ENCODE assay signal across 9 cellular contexts in the genomic region with DNA sequence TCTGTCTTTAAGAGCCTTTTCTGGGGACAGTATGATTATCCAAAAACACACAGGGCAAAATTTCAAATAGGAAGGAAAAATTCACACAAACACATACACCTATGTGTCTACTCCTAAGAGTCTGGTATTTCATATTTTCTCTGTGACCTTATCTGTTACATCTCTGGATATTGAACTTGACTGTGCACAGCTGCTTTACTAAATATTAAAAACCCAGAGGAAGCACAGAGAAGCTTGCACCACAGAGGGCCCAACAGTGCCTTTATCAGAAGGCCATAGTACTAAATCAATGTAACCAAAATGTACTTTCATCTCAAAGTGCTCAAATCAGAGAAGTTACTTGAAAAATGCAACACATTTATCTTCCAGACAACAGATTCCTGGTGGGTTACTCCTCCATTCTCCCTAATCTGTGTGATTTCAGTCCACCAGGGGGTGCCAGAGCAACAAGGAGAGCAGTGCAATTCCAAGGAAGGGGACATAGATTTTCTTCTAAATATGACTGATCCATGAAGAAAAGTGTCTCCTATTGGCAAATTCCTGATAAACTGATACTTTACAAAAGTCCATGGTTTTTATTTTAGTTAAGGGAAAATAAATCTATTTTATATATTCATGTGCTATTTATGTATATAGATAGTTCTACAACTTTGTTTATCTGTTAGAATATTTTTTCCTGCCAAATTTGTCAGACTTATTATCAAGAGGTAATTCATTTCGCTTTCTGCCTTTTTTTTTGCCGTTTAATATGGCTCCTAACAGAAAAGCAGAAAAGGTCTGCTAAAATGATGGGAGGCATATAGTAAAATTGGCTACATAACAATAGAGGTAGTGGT.
DNase-seq lines count a peak whose midpoint lies in the region; ATAC-seq and TF ChIP-seq lines count a peak whose summit lies in the region.
"Had no signal": no experiment of that assay in that cellular context is flagged by ENCODE, and none has a peak within 500 bp of the region (broad histone marks: within the 10 kb centered on the region; RNA-seq: fewer than 3 reads in every experiment).

No MANE protein-coding gene starts in this region.

- POLR2A ChIA-PET in naive thymus-derived CD4-positive, alpha-beta T cell (lab: Charles Lee), result no interaction called here

- H3K36me3 Mint-ChIP-seq in activated CD4-positive, alpha-beta T cell treated with anti-CD3 and anti-CD28 coated beads, Interleukin-2, amount 10 ng/mL, durations not matched to agents 24 days and 14 days (ENCODE audit: low read depth), result no peaks in the 10 kb centered on the region
- H3K36me3 Mint-ChIP-seq in naive thymus-derived CD4-positive, alpha-beta T cell, result no peaks in the 10 kb centered on the region

- no peaks in the 10 kb centered on the region for H3K27me3 Mint-ChIP-seq in activated CD4-positive, alpha-beta T cell treated with anti-CD3 and anti-CD28 coated beads, Interleukin-2, amount 10 ng/mL, durations not matched to agents 24 days and 14 days
- H3K27me3 Mint-ChIP-seq in naive thymus-derived CD4-positive, alpha-beta T cell, result no peaks in the 10 kb centered on the region
- H3K27me3 Mint-ChIP-seq: central memory CD8-positive, alpha-beta T cell had no signal

- intact Hi-C loops in activated CD4-positive, alpha-beta T cell treated with anti-CD3 and anti-CD28 coated beads, Interleukin-2, amount 10 ng/mL, durations not matched to agents 24 days and 14 days (cut with micrococcal nuclease), result no loop called here
- intact Hi-C loops in esophagus muscularis mucosa (cut with DNase I), result loop anchor here (10.0 kb wide), 1 partner anchor 609 kb away; no protein-coding TSS in a partner anchor
- intact Hi-C loops in naive thymus-derived CD4-positive, alpha-beta T cell (cut with micrococcal nuclease), result no loop called here

- DNase-seq in activated CD4-positive, alpha-beta T cell treated with anti-CD3 and anti-CD28 coated beads, Interleukin-2, amount 10 ng/mL, durations not matched to agents 24 days and 14 days, result peak; percentile 61
- DNase-seq in activated CD4-positive, alpha-beta T cell treated with anti-CD3 and anti-CD28 coated beads for 1 hour, result no peak
- peak; percentile 36 for DNase-seq in NAMALWA (ENCODE audit: low spot score)
- DNase-seq in SJSA1 (ENCODE audit: low read depth in 1 of 2, low spot score in 2 of 2), result peak; percentile 9 to 42
- DNase-seq in esophagus muscularis mucosa (ENCODE audit: extremely low spot score), result no peak
- DNase-seq in myocyte (ENCODE audit: low read depth), result peak; percentile 83
- no peak for DNase-seq in naive thymus-derived CD4-positive, alpha-beta T cell

- TF ChIP-seq POLR2A in esophagus muscularis mucosa (IDR thresholded peaks at IDR 0.05; ENCODE audit: low read depth), result no peak

- 48% methylated on average over 2 of the region's 2 CpGs for WGBS in esophagus muscularis mucosa

- no peaks in the 10 kb centered on the region for H3K27me3 ChIP-seq in SJSA1 (replicated peaks)
- no peaks in the 10 kb centered on the region for H3K27me3 ChIP-seq in esophagus muscularis mucosa
- no peaks in the 10 kb centered on the region for H3K27me3 ChIP-seq in naive thymus-derived CD4-positive, alpha-beta T cell (ENCODE audit: control insufficient read depth in 2 of 2, insufficient read depth in 2 of 2, low read length in 2 of 2)

- ATAC-seq in naive thymus-derived CD4-positive, alpha-beta T cell, result no peak
- ATAC-seq in GM21515 (IDR thresholded peaks at IDR 0.05; ENCODE audit: unreplicated experiment), result no peak

- CTCF ChIA-PET in naive thymus-derived CD4-positive, alpha-beta T cell (lab: Charles Lee), result no interaction called here

- H3K4me1 ChIP-seq in SJSA1 (replicated peaks) (no peaks in the 10 kb centered on the region), esophagus muscularis mucosa (peaks cover 0 to 9% (median 3%) of the 10 kb centered on the region in 4 donors)
- H3K4me1 ChIP-seq in naive thymus-derived CD4-positive, alpha-beta T cell (ENCODE audit: control insufficient read depth in 2 of 2, insufficient read depth in 2 of 2, low read length in 2 of 2), result no peaks in the 10 kb centered on the region

- TF ChIP-seq CTCF in esophagus muscularis mucosa (IDR thresholded peaks at IDR 0.05), result peak; percentile 38 to 68 (median 67)

- H3K36me3 ChIP-seq in SJSA1 (no peaks in the 10 kb centered on the region), esophagus muscularis mucosa (no peaks in the 10 kb centered on the region)
- H3K36me3 ChIP-seq in naive thymus-derived CD4-positive, alpha-beta T cell (ENCODE audit: control insufficient read depth in 2 of 3, insufficient read depth in 3 of 3, low read length in 3 of 3), result no peaks in the 10 kb centered on the region

- H3K9me3 ChIP-seq in SJSA1 (replicated peaks), result 0 out of 2 replicates have a peak, but pooled peaks cover 2% of the 10 kb centered on the region
- no peaks in the 10 kb centered on the region for H3K9me3 ChIP-seq in esophagus muscularis mucosa
- H3K9me3 ChIP-seq in naive thymus-derived CD4-positive, alpha-beta T cell (ENCODE audit: control insufficient read depth in 2 of 3, low read length in 3 of 3), result no peaks in the 10 kb centered on the region

- no peak overlapping the region for H3K4me3 Mint-ChIP-seq in activated CD4-positive, alpha-beta T cell treated with anti-CD3 and anti-CD28 coated beads, Interleukin-2, amount 10 ng/mL, durations not matched to agents 24 days and 14 days
- no peak overlapping the region for H3K4me3 Mint-ChIP-seq in naive thymus-derived CD4-positive, alpha-beta T cell
- H3K4me3 Mint-ChIP-seq: central memory CD8-positive, alpha-beta T cell had no signal

- no peak for TF ChIP-seq EP300 in esophagus muscularis mucosa (IDR thresholded peaks at IDR 0.05)

- no peaks in the 10 kb centered on the region for H3K4me1 Mint-ChIP-seq in activated CD4-positive, alpha-beta T cell treated with anti-CD3 and anti-CD28 coated beads, Interleukin-2, amount 10 ng/mL, durations not matched to agents 24 days and 14 days
- no peaks in the 10 kb centered on the region for H3K4me1 Mint-ChIP-seq in naive thymus-derived CD4-positive, alpha-beta T cell
- H3K4me1 Mint-ChIP-seq: central memory CD8-positive, alpha-beta T cell had no signal

- H3K4me3 ChIP-seq in SJSA1 (no peak overlapping the region), esophagus muscularis mucosa (no peak overlapping the region)
- no peak overlapping the region for H3K4me3 ChIP-seq in naive thymus-derived CD4-positive, alpha-beta T cell (ENCODE audit: low read length)

- H3K27ac Mint-ChIP-seq in activated CD4-positive, alpha-beta T cell treated with anti-CD3 and anti-CD28 coated beads, Interleukin-2, amount 10 ng/mL, durations not matched to agents 24 days and 14 days, result no peak overlapping the region
- H3K27ac Mint-ChIP-seq in naive thymus-derived CD4-positive, alpha-beta T cell, result no peak overlapping the region

- no peaks in the 10 kb centered on the region for H3K9me3 Mint-ChIP-seq in activated CD4-positive, alpha-beta T cell treated with anti-CD3 and anti-CD28 coated beads, Interleukin-2, amount 10 ng/mL, durations not matched to agents 24 days and 14 days
- H3K9me3 Mint-ChIP-seq in naive thymus-derived CD4-positive, alpha-beta T cell, result peaks cover 0 to 8% (median 2%) of the 10 kb centered on the region in 11 donors

- H3K27ac ChIP-seq in SJSA1 (no peak overlapping the region), esophagus muscularis mucosa (replicated peaks in 1 of 4) (no peak overlapping the region)
- H3K27ac ChIP-seq in naive thymus-derived CD4-positive, alpha-beta T cell (ENCODE audit: low read depth, low read length), result no peak overlapping the region

Comparison
In these comparisons a context has a peak if more than half of its experiments do, and no peak if none do; other contexts are left out.
1. DNase-seq: peak in activated CD4-positive, alpha-beta T cell treated with anti-CD3 and anti-CD28 coated beads, Interleukin-2, amount 10 ng/mL, durations not matched to agents 24 days and 14 days (single experiment), NAMALWA (single experiment), SJSA1 (2 of 2) and myocyte (single experiment); none in activated CD4-positive, alpha-beta T cell treated with anti-CD3 and anti-CD28 coated beads for 1 hour (single experiment), esophagus muscularis mucosa (single experiment) and naive thymus-derived CD4-positive, alpha-beta T cell (0 of 9).